In genomic region chr6:35590622-35591066, GRCh38 we compare ENCODE assay signal across 11 cellular contexts.
DNase-seq lines count a peak whose midpoint lies in the region; ATAC-seq and TF ChIP-seq lines count a peak whose summit lies in the region.
"Had no signal": no experiment of that assay in that cellular context is flagged by ENCODE, and none has a peak within 500 bp of the region (broad histone marks: within the 10 kb centered on the region; RNA-seq: fewer than 3 reads in every experiment).

No MANE protein-coding gene starts in this region.

- H3K27me3 Mint-ChIP-seq in activated naive CD8-positive, alpha-beta T cell treated with anti-CD3 and anti-CD28 coated beads for 36 hours = no peaks in the 10 kb centered on the region
- no peaks in the 10 kb centered on the region for H3K27me3 Mint-ChIP-seq in endodermal cell (ENCODE audit: insufficient read depth)
- H3K27me3 Mint-ChIP-seq: activated CD8-positive, alpha-beta memory T cell treated with anti-CD3 and anti-CD28 coated beads, Interleukin-2, amount 10 ng/mL, durations not matched to agents 7 days and 5 days had no signal

- H3K36me3 ChIP-seq in endodermal cell (ENCODE audit: control insufficient read depth, insufficient read depth, low read length) (no peaks in the 10 kb centered on the region), mucosa of descending colon (ENCODE audit: low read depth) (no peaks in the 10 kb centered on the region)

- H3K9ac ChIP-seq in endodermal cell (ENCODE audit: extremely low read depth, low read length, poor library complexity, severe bottlenecking) = no peak overlapping the region

- intact Hi-C loops in mucosa of descending colon (cut with DNase I, micrococcal nuclease) (no loop called here), posterior vena cava (cut with DNase I) (no loop called here)

- H3K4me1 Mint-ChIP-seq in activated naive CD8-positive, alpha-beta T cell treated with anti-CD3 and anti-CD28 coated beads for 36 hours = peaks cover 78% of the 10 kb centered on the region
- H3K4me1 Mint-ChIP-seq in endodermal cell = peaks cover 20% of the 10 kb centered on the region

- peak overlapping the region; percentile 56 for H3K27ac Mint-ChIP-seq in activated naive CD8-positive, alpha-beta T cell treated with anti-CD3 and anti-CD28 coated beads for 36 hours
- peak overlapping the region; percentile 78 for H3K27ac Mint-ChIP-seq in endodermal cell

- H3K36me3 Mint-ChIP-seq in activated naive CD8-positive, alpha-beta T cell treated with anti-CD3 and anti-CD28 coated beads for 36 hours = peaks cover 71% of the 10 kb centered on the region
- H3K36me3 Mint-ChIP-seq in endodermal cell (ENCODE audit: low read depth) = peaks cover 7% of the 10 kb centered on the region

- no peaks in the 10 kb centered on the region for H3K9me3 Mint-ChIP-seq in activated naive CD8-positive, alpha-beta T cell treated with anti-CD3 and anti-CD28 coated beads for 36 hours
- H3K9me3 Mint-ChIP-seq in endodermal cell = no peaks in the 10 kb centered on the region

- peak; percentile 15 for ATAC-seq in mucosa of descending colon
- no peak for ATAC-seq in GM21515 (IDR thresholded peaks at IDR 0.05; ENCODE audit: unreplicated experiment)
- ATAC-seq: activated CD8-positive, alpha-beta memory T cell treated with anti-CD3 and anti-CD28 coated beads, Interleukin-2, amount 10 ng/mL, durations not matched to agents 7 days and 5 days had no signal

- no peak for DNase-seq in activated naive CD8-positive, alpha-beta T cell treated with anti-CD3 and anti-CD28 coated beads for 36 hours
- DNase-seq in endodermal cell = no peak
- no peak for DNase-seq in mucosa of descending colon
- DNase-seq in posterior vena cava (ENCODE audit: low spot score) = no peak
- no peak for DNase-seq in middle frontal gyrus (ENCODE audit: extremely low spot score, low spot score)
- DNase-seq: activated CD8-positive, alpha-beta memory T cell treated with anti-CD3 and anti-CD28 coated beads, Interleukin-2, amount 10 ng/mL, durations not matched to agents 7 days and 5 days; DMS79; NCI-H2081 treated with DMSO at 0.1 percent for 48 hours; SHP77 had no signal

- H3K4me1 ChIP-seq in endodermal cell (ENCODE audit: control insufficient read depth, insufficient read depth, low read length) (no peaks in the 10 kb centered on the region), mucosa of descending colon (ENCODE audit: low read depth) (no peaks in the 10 kb centered on the region)

- H3K27ac ChIP-seq in endodermal cell (ENCODE audit: low read depth, low read length) = no peak overlapping the region
- H3K27ac ChIP-seq in temporal lobe (ENCODE audit: low read depth, low read length) = peak overlapping the region; percentile 94

- H3K4me3 ChIP-seq in endodermal cell (ENCODE audit: low read length) (no peak overlapping the region), mucosa of descending colon (no peak overlapping the region)

- no peak for TF ChIP-seq CTCF in endodermal cell (conservative IDR thresholded peaks at IDR 0.05)
- no peak for TF ChIP-seq CTCF in mucosa of descending colon (IDR thresholded peaks at IDR 0.05)

- H3K9me3 ChIP-seq in endodermal cell (ENCODE audit: control insufficient read depth, low read length) (no peaks in the 10 kb centered on the region), mucosa of descending colon (no peaks in the 10 kb centered on the region)

- H3K4me3 Mint-ChIP-seq in activated naive CD8-positive, alpha-beta T cell treated with anti-CD3 and anti-CD28 coated beads for 36 hours = no peak overlapping the region
- no peak overlapping the region for H3K4me3 Mint-ChIP-seq in endodermal cell
- H3K4me3 Mint-ChIP-seq: activated CD8-positive, alpha-beta memory T cell treated with anti-CD3 and anti-CD28 coated beads, Interleukin-2, amount 10 ng/mL, durations not matched to agents 7 days and 5 days had no signal

- 86 to 93% methylated on average over 3 to 6 of the region's 6 CpGs for WGBS in endodermal cell (ENCODE audit: insufficient coverage in 1 of 2, insufficient read length in 1 of 2), 2 experiments

- H3K27me3 ChIP-seq in endodermal cell (ENCODE audit: control insufficient read depth, insufficient read depth, low read length, poor library complexity, severe bottlenecking) = no peaks in the 10 kb centered on the region
